1 cellular context compared by ENCODE assay signal in genomic region chr19:37948362-37948761, GRCh38.
TF ChIP-seq lines count a peak whose summit lies in the region.

No MANE protein-coding gene starts in this region.

TF ChIP-seq in HepG2, 621 proteins besides CTCF, POLR2A, EP300 and RAD21 (continued from another document):
- TF ChIP-seq HMGXB3 (CRISPR knock-in tag; IDR thresholded peaks at IDR 0.05; ENCODE audit: borderline replicate concordance), result no peak
- no peak for TF ChIP-seq ZNF605 (CRISPR knock-in tag; IDR thresholded peaks at IDR 0.05)
- TF ChIP-seq ZFP36 (IDR thresholded peaks at IDR 0.05; ENCODE audit: borderline replicate concordance, low read depth, low read length, partially characterized antibody), result no peak
- TF ChIP-seq RORA (CRISPR knock-in tag; IDR thresholded peaks at IDR 0.05), result no peak
- no peak for TF ChIP-seq RBAK (CRISPR knock-in tag; IDR thresholded peaks at IDR 0.05)
